Comparison of ENCODE assay signal across 8 cellular contexts in genomic region chr7:150988230-150989226, GRCh38. TPM values are rescaled to one million over a fixed set of nuclear protein-coding genes. Genes with fewer than 3 reads are reported as not detected.
DNase-seq lines count a peak whose midpoint lies in the region; ATAC-seq lines count a peak whose summit lies in the region.

No MANE protein-coding gene starts in this region.

- no peak overlapping the region for H3K27ac Mint-ChIP-seq in stimulated activated memory B cell treated with anti-CD40 and anti-IgM and Interleukin-4, amounts not matched to agents 10 μg/mL and 1 μg/mL and 100 μg/mL, for 72 hours

- H3K4me3 Mint-ChIP-seq in stimulated activated memory B cell treated with anti-CD40 and anti-IgM and Interleukin-4, amounts not matched to agents 10 μg/mL and 1 μg/mL and 100 μg/mL, for 72 hours, result no peak overlapping the region

- peaks cover 66% of the 10 kb centered on the region for H3K27me3 Mint-ChIP-seq in stimulated activated memory B cell treated with anti-CD40 and anti-IgM and Interleukin-4, amounts not matched to agents 10 μg/mL and 1 μg/mL and 100 μg/mL, for 72 hours

- peaks cover 20% of the 10 kb centered on the region for H3K4me1 Mint-ChIP-seq in stimulated activated memory B cell treated with anti-CD40 and anti-IgM and Interleukin-4, amounts not matched to agents 10 μg/mL and 1 μg/mL and 100 μg/mL, for 72 hours

- ATAC-seq in stimulated activated memory B cell treated with anti-CD40 and anti-IgM and Interleukin-4, amounts not matched to agents 10 μg/mL and 1 μg/mL and 100 μg/mL, for 72 hours, result peak; percentile 61

- peaks cover 11% of the 10 kb centered on the region for H3K36me3 Mint-ChIP-seq in stimulated activated memory B cell treated with anti-CD40 and anti-IgM and Interleukin-4, amounts not matched to agents 10 μg/mL and 1 μg/mL and 100 μg/mL, for 72 hours

- peaks cover 16% of the 10 kb centered on the region for H3K9me3 Mint-ChIP-seq in stimulated activated memory B cell treated with anti-CD40 and anti-IgM and Interleukin-4, amounts not matched to agents 10 μg/mL and 1 μg/mL and 100 μg/mL, for 72 hours

- DNase-seq in NCI-H510A treated with DMSO at 0.1 percent for 48 hours (lab: John Stamatoyannopoulos, UW) (peak; percentile 38), NCI-H510A (lab: John Stamatoyannopoulos, UW) (no peak), NCI-H2196 treated with DMSO at 0.1 percent for 48 hours (lab: John Stamatoyannopoulos, UW; ENCODE audit: unreplicated experiment) (peak; percentile 77), ecto neural progenitor cell (ENCODE audit: low spot score) (peak; percentile 89), lung microvascular endothelial cell (ENCODE audit: low read depth in 2 of 2) (peak; percentile 77 to 88), middle frontal gyrus (ENCODE audit: extremely low spot score, low spot score) (no peak)
- peak; percentile 79 to 84 for DNase-seq in activated CD4-positive, alpha-beta T cell treated with anti-CD3 and anti-CD28 coated beads, Interleukin-2, amount 50 U/mL, for 48 hours

RNA-seq across cellular contexts. Expression of gene NOS3, which starts 2.3 kb away (rescaled TPM):
- total RNA-seq in lung microvascular endothelial cell, result 25.0 and 30.5 TPM in 2 replicates

RNA-seq across cellular contexts. Expression of gene KCNH2, which starts 10.4 kb away (rescaled TPM):
- total RNA-seq in lung microvascular endothelial cell, result under 0.01 TPM in 1 of 2 replicates, not detected in the other

RNA-seq across cellular contexts. Expression of gene ATG9B, which starts 35.8 kb away (rescaled TPM):
- under 0.01 TPM in 1 of 2 replicates, not detected in the other for total RNA-seq in lung microvascular endothelial cell

RNA-seq across cellular contexts. Expression of gene ABCB8, which starts 39.7 kb away (rescaled TPM):
- 10.2 and 10.3 TPM in 2 replicates for total RNA-seq in lung microvascular endothelial cell

RNA-seq across cellular contexts. Expression of gene ASIC3, which starts 59.8 kb away (rescaled TPM):
- total RNA-seq in lung microvascular endothelial cell, result under 0.01 and 0.40 TPM in 2 replicates

Comparison
In these comparisons a context has a peak if more than half of its experiments do, and no peak if none do; other contexts are left out.
1. DNase-seq: peak in NCI-H510A treated with DMSO at 0.1 percent for 48 hours (single experiment), NCI-H2196 treated with DMSO at 0.1 percent for 48 hours (single experiment), activated CD4-positive, alpha-beta T cell treated with anti-CD3 and anti-CD28 coated beads, Interleukin-2, amount 50 U/mL, for 48 hours (2 of 2), ecto neural progenitor cell (single experiment) and lung microvascular endothelial cell (2 of 2); none in NCI-H510A (single experiment) and middle frontal gyrus (single experiment).